Comparison of ENCODE assay signal across 8 cellular contexts in the genomic region with DNA sequence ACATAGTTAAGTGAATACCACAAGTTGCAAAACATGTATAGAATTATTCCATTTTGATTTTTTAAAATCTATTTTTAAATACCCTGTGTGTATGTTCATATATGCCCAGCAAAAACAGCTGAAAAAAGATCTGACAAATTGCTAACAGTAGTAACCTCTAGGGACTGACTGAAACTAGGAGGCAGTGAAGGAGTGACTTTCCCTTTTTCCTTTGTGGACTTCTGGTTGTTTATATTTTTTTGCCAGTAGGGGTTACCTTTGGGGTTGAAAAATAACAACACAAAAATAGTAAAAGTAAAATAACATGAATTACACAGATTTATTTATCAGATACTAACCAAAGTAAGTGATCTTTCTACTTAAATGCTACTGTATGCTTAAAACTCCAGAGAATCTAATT. TPM values are rescaled to one million over a fixed set of nuclear protein-coding genes. Genes with fewer than 3 reads are reported as not detected.
DNase-seq lines count a peak whose midpoint lies in the region; ATAC-seq and TF ChIP-seq lines count a peak whose summit lies in the region.

No MANE protein-coding gene starts in this region.

- H3K36me3 ChIP-seq in gastroesophageal sphincter = no peaks in the 10 kb centered on the region
- H3K36me3 ChIP-seq in heart left ventricle = no peaks in the 10 kb centered on the region

- no peak for ATAC-seq in gastroesophageal sphincter
- no peak for ATAC-seq in stimulated activated effector memory CD8-positive, alpha-beta T cell treated with anti-CD3 and anti-CD28 coated beads, Interleukin-12 subunit alpha, Interleukin-12 subunit beta, amount 100 ng/mL, for 72 hours
- no peak for ATAC-seq in HG03342 (IDR thresholded peaks at IDR 0.05; ENCODE audit: unreplicated experiment)
- ATAC-seq in heart left ventricle = no peak

- H3K9me3 ChIP-seq in gastroesophageal sphincter (no peaks in the 10 kb centered on the region), heart left ventricle (no peaks in the 10 kb centered on the region)

- H3K27me3 ChIP-seq in gastroesophageal sphincter (no peaks in the 10 kb centered on the region), heart left ventricle (no peaks in the 10 kb centered on the region)

- H3K36me3 Mint-ChIP-seq in T-helper 1 cell treated with Interleukin-12 subunit alpha and Interleukin-12 subunit beta and Interleukin-4 antibody, amounts not matched to agents 30 μg/mL and 1 μg/mL, for 36 hours (ENCODE audit: low read depth) = no peaks in the 10 kb centered on the region
- peaks cover 7% of the 10 kb centered on the region for H3K36me3 Mint-ChIP-seq in stimulated activated effector memory CD8-positive, alpha-beta T cell treated with anti-CD3 and anti-CD28 coated beads, Interleukin-12 subunit alpha, Interleukin-12 subunit beta, amount 100 ng/mL, for 72 hours

- DNase-seq in T-helper 1 cell (no peak), SK-MEL-5 (ENCODE audit: low read depth, low spot score) (peak; percentile 35), NCI-H128 (lab: John Stamatoyannopoulos, UW; ENCODE audit: unreplicated experiment) (no peak), heart left ventricle (no peak)
- no peak for DNase-seq in stimulated activated effector memory CD8-positive, alpha-beta T cell treated with anti-CD3 and anti-CD28 coated beads, Interleukin-12 subunit alpha, Interleukin-12 subunit beta, amount 100 ng/mL, for 72 hours (ENCODE audit: low spot score in 2 of 2)

- in situ Hi-C loops in SK-MEL-5 (cut with HindIII; ENCODE audit: low pct_unique_long_range_greater_than_20kb, low sequenced_read_pairs) = no loop called here

- H3K4me3 ChIP-seq in gastroesophageal sphincter (peak overlapping the region in 1 of 2 donors; percentile 94), heart left ventricle (peak overlapping the region in 4 of 12 donors; percentile 8 to 95 (median 68))

- no peak for TF ChIP-seq EP300 in gastroesophageal sphincter (IDR thresholded peaks at IDR 0.05)

- H3K4me1 ChIP-seq in gastroesophageal sphincter = peaks cover 0 to 71% (median 3%) of the 10 kb centered on the region in 3 donors
- peaks cover 0 to 74% (median 24%) of the 10 kb centered on the region in 12 donors for H3K4me1 ChIP-seq in heart left ventricle

- TF ChIP-seq CTCF in gastroesophageal sphincter (IDR thresholded peaks at IDR 0.05) (no peak), heart left ventricle (IDR thresholded peaks at IDR 0.05) (no peak)

- no peaks in the 10 kb centered on the region for H3K27me3 Mint-ChIP-seq in T-helper 1 cell treated with Interleukin-12 subunit alpha and Interleukin-12 subunit beta and Interleukin-4 antibody, amounts not matched to agents 30 μg/mL and 1 μg/mL, for 36 hours (ENCODE audit: low read depth)

- peak overlapping the region; percentile 89 for H3K4me3 Mint-ChIP-seq in T-helper 1 cell treated with Interleukin-12 subunit alpha and Interleukin-12 subunit beta and Interleukin-4 antibody, amounts not matched to agents 30 μg/mL and 1 μg/mL, for 36 hours
- peak overlapping the region; percentile 92 for H3K4me3 Mint-ChIP-seq in stimulated activated effector memory CD8-positive, alpha-beta T cell treated with anti-CD3 and anti-CD28 coated beads, Interleukin-12 subunit alpha, Interleukin-12 subunit beta, amount 100 ng/mL, for 72 hours

- no peak for TF ChIP-seq POLR2A in gastroesophageal sphincter (IDR thresholded peaks at IDR 0.05)
- no peak for TF ChIP-seq POLR2A in heart left ventricle (IDR thresholded peaks at IDR 0.05)

- H3K9me3 Mint-ChIP-seq in T-helper 1 cell treated with Interleukin-12 subunit alpha and Interleukin-12 subunit beta and Interleukin-4 antibody, amounts not matched to agents 30 μg/mL and 1 μg/mL, for 36 hours = no peaks in the 10 kb centered on the region
- H3K9me3 Mint-ChIP-seq in stimulated activated effector memory CD8-positive, alpha-beta T cell treated with anti-CD3 and anti-CD28 coated beads, Interleukin-12 subunit alpha, Interleukin-12 subunit beta, amount 100 ng/mL, for 72 hours = no peaks in the 10 kb centered on the region

- H3K27ac Mint-ChIP-seq in T-helper 1 cell treated with Interleukin-12 subunit alpha and Interleukin-12 subunit beta and Interleukin-4 antibody, amounts not matched to agents 30 μg/mL and 1 μg/mL, for 36 hours = peak overlapping the region; percentile 57
- peak overlapping the region; percentile 26 for H3K27ac Mint-ChIP-seq in stimulated activated effector memory CD8-positive, alpha-beta T cell treated with anti-CD3 and anti-CD28 coated beads, Interleukin-12 subunit alpha, Interleukin-12 subunit beta, amount 100 ng/mL, for 72 hours

- H3K27ac ChIP-seq in gastroesophageal sphincter = peak overlapping the region in 3 of 4 donors; percentile 53 to 86 (median 61)
- H3K27ac ChIP-seq in heart left ventricle = peak overlapping the region in 4 of 12 donors; percentile 26 to 91 (median 41)

- intact Hi-C loops in heart left ventricle (cut with DNase I) = loop anchor here in 5 of 10 donors (10.0 kb wide), 2 partner anchors 87 to 163 kb away; a partner anchor contains a TSS

- H3K4me1 Mint-ChIP-seq in T-helper 1 cell treated with Interleukin-12 subunit alpha and Interleukin-12 subunit beta and Interleukin-4 antibody, amounts not matched to agents 30 μg/mL and 1 μg/mL, for 36 hours (ENCODE audit: low read depth) = peaks cover 34% of the 10 kb centered on the region
- H3K4me1 Mint-ChIP-seq in stimulated activated effector memory CD8-positive, alpha-beta T cell treated with anti-CD3 and anti-CD28 coated beads, Interleukin-12 subunit alpha, Interleukin-12 subunit beta, amount 100 ng/mL, for 72 hours = peaks cover 30% of the 10 kb centered on the region

RNA-seq across cellular contexts. Expression of a gene that starts 2.9 kb away (rescaled TPM):
- 23.6 and 24.1 TPM in 2 replicates for total RNA-seq in SK-MEL-5 (2014; rRNA removed; shearing (Covaris generic))
- 25.3 and 35.6 TPM in 2 replicates for polyA plus RNA-seq in SK-MEL-5 (2015; cell fraction: cytosol; rRNA removed)
- 6.6 and 8.9 TPM in 2 replicates for polyA plus RNA-seq in SK-MEL-5 (2015; cell fraction: nucleus; rRNA removed)
- total RNA-seq in gastroesophageal sphincter (10 to 100 TPM; 19.7 to 24.7 (median 21.5) TPM), heart left ventricle (10 to 100 TPM in 6 of 9 donors, 1 to 10 TPM in 3; 5.0 to 46.0 (median 13.3) TPM)
- 1 to 10 TPM; 2.2 to 5.2 TPM for polyA plus RNA-seq in heart left ventricle
